ENCODE assay signal across 33 cellular contexts in genomic region chr3:78687520-78687919, GRCh38.
"Had no signal": no experiment of that assay in that cellular context is flagged by ENCODE, and none has a peak within 500 bp of the region (broad histone marks: within the 10 kb centered on the region; RNA-seq: fewer than 3 reads in every experiment).

No MANE protein-coding gene starts in this region.

- H3K4me3 ChIP-seq: MG63 had no signal

- H3K36me3 ChIP-seq: MG63 had no signal

- DNase-seq: Karpas-422, Kasumi-1, MG63, MM.1S, MV-4-11, NCI-H1048, NCI-H1092, NCI-H1092 treated with DMSO at 0.1 percent for 48 hours, NCI-H1105, NCI-H1105 treated with DMSO at 0.1 percent for 48 hours, NCI-H1417 treated with DMSO at 0.1 percent for 48 hours, NCI-H1436, NCI-H1436 treated with DMSO at 0.1 percent for 48 hours, NCI-H146, NCI-H1694, NCI-H1694 treated with DMSO at 0.1 percent for 48 hours, NCI-H187, NCI-H187 treated with DMSO at 0.1 percent for 48 hours, NCI-H1930, NCI-H2029, NCI-H2029 treated with DMSO at 0.1 percent for 48 hours, NCI-H2081, NCI-H2081 treated with DMSO at 0.1 percent for 48 hours, NCI-H2107, NCI-H2171, NCI-H2171 treated with DMSO at 0.1 percent for 48 hours, NCI-H2227 treated with DMSO at 0.1 percent for 48 hours, NCI-H226, NCI-H345, NCI-H446, NCI-H446 treated with DMSO at 0.1 percent for 48 hours, NCI-H510A, NCI-H510A treated with DMSO at 0.1 percent for 48 hours had no signal

- H3K9me3 ChIP-seq: MG63 had no signal

- H3K27me3 ChIP-seq: MG63 had no signal
